Comparison of ENCODE assay signal across 8 cellular contexts in genomic region chr1:155171836-155172731, GRCh38. TPM values are rescaled to one million over a fixed set of nuclear protein-coding genes. Genes with fewer than 3 reads are reported as not detected.
A peak's percentile ranks its signal among the peaks of the same experiment; 100 is the strongest.
DNase-seq lines count a peak whose midpoint lies in the region; ATAC-seq and TF ChIP-seq lines count a peak whose summit lies in the region.

No MANE protein-coding gene starts in this region.

- CTCF ChIA-PET in CD8-positive, alpha-beta memory T cell (lab: Charles Lee), result interaction anchor here (0.8 to 10.7 kb wide), 30 partner anchors 12 to 1226 kb away, joined by 3 to 177 read pairs (median 5); partner anchors contain the start of genes ADAM15, DENND4B, DPM3 and EFNA3

- peaks cover 2 to 3% of the 10 kb centered on the region in 2 donors for H3K27me3 Mint-ChIP-seq in CD8-positive, alpha-beta memory T cell
- H3K27me3 Mint-ChIP-seq in activated naive CD8-positive, alpha-beta T cell treated with anti-CD3 and anti-CD28 coated beads for 36 hours, result peaks cover 4% of the 10 kb centered on the region

- POLR2A ChIA-PET in CD8-positive, alpha-beta memory T cell (lab: Charles Lee), result interaction anchor here (1.0 to 1.3 kb wide), 3 partner anchors 22 to 189 kb away, joined by 3 to 13 read pairs (median 3); partner anchors contain the start of gene FLAD1

- peaks cover 45% of the 10 kb centered on the region for H3K4me1 ChIP-seq in CD8-positive, alpha-beta memory T cell (ENCODE audit: insufficient read depth, low read length)
- H3K4me1 ChIP-seq in testis, result peaks cover 26% of the 10 kb centered on the region

- intact Hi-C loops in testis (cut with DNase I; ENCODE audit: low total_unique reads), result no loop called here

- H3K27ac Mint-ChIP-seq in CD8-positive, alpha-beta memory T cell, result peak overlapping the region; percentile 79 to 100 (median 98)
- H3K27ac Mint-ChIP-seq in activated naive CD8-positive, alpha-beta T cell treated with anti-CD3 and anti-CD28 coated beads for 36 hours, result peak overlapping the region; percentile 88

- no peaks in the 10 kb centered on the region for H3K27me3 ChIP-seq in CD8-positive, alpha-beta memory T cell (ENCODE audit: insufficient read depth, low read length, poor library complexity, severe bottlenecking)
- H3K27me3 ChIP-seq in layer of hippocampus (ENCODE audit: control insufficient read depth, insufficient read depth, low read length) (no peaks in the 10 kb centered on the region), testis (no peaks in the 10 kb centered on the region)

- no peak for TF ChIP-seq POLR2A in testis (IDR thresholded peaks at IDR 0.05)

- WGBS in testis, 2 donors, result 30 to 33% methylated on average over 8 of the region's 8 CpGs

- peak; percentile 9 for ATAC-seq in HG02973 (IDR thresholded peaks at IDR 0.05; ENCODE audit: unreplicated experiment)

- no peaks in the 10 kb centered on the region for H3K9me3 ChIP-seq in CD8-positive, alpha-beta memory T cell (ENCODE audit: low read length)
- H3K9me3 ChIP-seq in testis, result no peaks in the 10 kb centered on the region

- no peaks in the 10 kb centered on the region for H3K9me3 Mint-ChIP-seq in CD8-positive, alpha-beta memory T cell
- H3K9me3 Mint-ChIP-seq in activated naive CD8-positive, alpha-beta T cell treated with anti-CD3 and anti-CD28 coated beads for 36 hours, result no peaks in the 10 kb centered on the region

- H3K4me3 Mint-ChIP-seq in CD8-positive, alpha-beta memory T cell, result peak overlapping the region; percentile 86 to 100 (median 98)
- H3K4me3 Mint-ChIP-seq in activated naive CD8-positive, alpha-beta T cell treated with anti-CD3 and anti-CD28 coated beads for 36 hours, result peak overlapping the region; percentile 91

- peaks cover 19% of the 10 kb centered on the region for H3K36me3 ChIP-seq in CD8-positive, alpha-beta memory T cell (ENCODE audit: insufficient read depth, low read length)
- H3K36me3 ChIP-seq in testis (ENCODE audit: low read depth, missing control alignments), result no peaks in the 10 kb centered on the region

- H3K4me1 Mint-ChIP-seq in CD8-positive, alpha-beta memory T cell, result peaks cover 37 to 68% (median 48%) of the 10 kb centered on the region in 3 donors
- H3K4me1 Mint-ChIP-seq in activated naive CD8-positive, alpha-beta T cell treated with anti-CD3 and anti-CD28 coated beads for 36 hours, result peaks cover 45% of the 10 kb centered on the region

- H3K4me3 ChIP-seq in CD8-positive, alpha-beta memory T cell (ENCODE audit: low read length), result peak overlapping the region; percentile 97
- H3K4me3 ChIP-seq in testis, result peak overlapping the region; percentile 92 to 98

- TF ChIP-seq CTCF in testis (IDR thresholded peaks at IDR 0.05), result no peak

- DNase-seq in CD8-positive, alpha-beta memory T cell, result no peak
- no peak for DNase-seq in activated naive CD8-positive, alpha-beta T cell treated with anti-CD3 and anti-CD28 coated beads for 36 hours
- DNase-seq in testis (no peak), nucleus accumbens (lab: John Stamatoyannopoulos, UW) (no peak), T-helper 9 cell (no peak), NCI-H82 treated with DMSO at 0.1 percent for 48 hours (lab: John Stamatoyannopoulos, UW; ENCODE audit: unreplicated experiment) (no peak)

- peaks cover 0 to 43% (median 7%) of the 10 kb centered on the region in 3 donors for H3K36me3 Mint-ChIP-seq in CD8-positive, alpha-beta memory T cell
- peaks cover 20% of the 10 kb centered on the region for H3K36me3 Mint-ChIP-seq in activated naive CD8-positive, alpha-beta T cell treated with anti-CD3 and anti-CD28 coated beads for 36 hours

- H3K27ac ChIP-seq in CD8-positive, alpha-beta memory T cell (ENCODE audit: low read depth, low read length), result peak overlapping the region; percentile 94
- H3K27ac ChIP-seq in layer of hippocampus (ENCODE audit: low read depth, low read length) (peak overlapping the region; percentile 91), testis (peak overlapping the region; percentile 94 to 97)

RNA-seq across cellular contexts. Expression of gene KRTCAP2, which starts 1.0 kb away (rescaled TPM):
- total RNA-seq in CD8-positive, alpha-beta memory T cell, result 100 to 1,000 TPM; 181 to 207 TPM
- polyA plus RNA-seq in CD8-positive, alpha-beta memory T cell, result 576 TPM
- total RNA-seq in activated naive CD8-positive, alpha-beta T cell treated with anti-CD3 and anti-CD28 coated beads for 36 hours, result 100 to 1,000 TPM; 135 to 145 TPM
- 100 to 1,000 TPM; 242 to 255 TPM for total RNA-seq in testis
- polyA plus RNA-seq in testis (ENCODE audit: insufficient read depth, low read depth, low replicate concordance), result 397 TPM

RNA-seq across cellular contexts. Expression of gene TRIM46, which starts 1.6 kb away (rescaled TPM):
- 1 to 10 TPM; 6.4 to 7.3 TPM for total RNA-seq in CD8-positive, alpha-beta memory T cell
- 0.99 TPM for polyA plus RNA-seq in CD8-positive, alpha-beta memory T cell
- total RNA-seq in activated naive CD8-positive, alpha-beta T cell treated with anti-CD3 and anti-CD28 coated beads for 36 hours, result 1 to 10 TPM; 4.6 to 4.9 TPM
- total RNA-seq in testis, result 1 to 10 TPM; 3.7 to 3.9 TPM
- 4.0 TPM for polyA plus RNA-seq in testis (ENCODE audit: insufficient read depth, low read depth, low replicate concordance)

RNA-seq across cellular contexts. Expression of gene DPM3, which starts 31.8 kb away (rescaled TPM):
- 10 to 100 TPM; 38.9 to 40.9 TPM for total RNA-seq in CD8-positive, alpha-beta memory T cell
- polyA plus RNA-seq in CD8-positive, alpha-beta memory T cell, result 120 TPM
- 10 to 100 TPM; 26.8 to 29.2 TPM for total RNA-seq in activated naive CD8-positive, alpha-beta T cell treated with anti-CD3 and anti-CD28 coated beads for 36 hours
- total RNA-seq in testis, result 100 to 1,000 TPM in 1 of 2 donors, 10 to 100 TPM in 1; 69.9 to 104 TPM
- polyA plus RNA-seq in testis (ENCODE audit: insufficient read depth, low read depth, low replicate concordance), result 77.7 TPM

RNA-seq across cellular contexts. Expression of gene THBS3, which starts 35.6 kb away (rescaled TPM):
- total RNA-seq in CD8-positive, alpha-beta memory T cell, result 1 to 10 TPM; 7.8 to 7.9 TPM
- polyA plus RNA-seq in CD8-positive, alpha-beta memory T cell, result 2.9 TPM
- 1 to 10 TPM; 7.4 to 9.3 TPM for total RNA-seq in activated naive CD8-positive, alpha-beta T cell treated with anti-CD3 and anti-CD28 coated beads for 36 hours
- 10 to 100 TPM; 37.1 to 68.1 TPM for total RNA-seq in testis
- 82.9 TPM for polyA plus RNA-seq in testis (ENCODE audit: insufficient read depth, low read depth, low replicate concordance)

RNA-seq across cellular contexts. Expression of gene MTX1, which starts 36.4 kb away (rescaled TPM):
- total RNA-seq in CD8-positive, alpha-beta memory T cell, result 10 to 100 TPM; 67.6 to 73.2 TPM
- polyA plus RNA-seq in CD8-positive, alpha-beta memory T cell, result 43.7 TPM
- total RNA-seq in activated naive CD8-positive, alpha-beta T cell treated with anti-CD3 and anti-CD28 coated beads for 36 hours, result 10 to 100 TPM; 68.0 to 72.5 TPM
- total RNA-seq in testis, result 100 to 1,000 TPM in 1 of 2 donors, 10 to 100 TPM in 1; 77.1 to 118 TPM
- 161 TPM for polyA plus RNA-seq in testis (ENCODE audit: insufficient read depth, low read depth, low replicate concordance)
